14 cellular contexts compared by ENCODE assay signal in genomic region chr17:42814633-42815399, GRCh38. TPM values are rescaled to one million over a fixed set of nuclear protein-coding genes. Genes with fewer than 3 reads are reported as not detected.
DNase-seq lines count a peak whose midpoint lies in the region; ATAC-seq, FAIRE-seq and TF ChIP-seq lines count a peak whose summit lies in the region.
"Had no signal": no experiment of that assay in that cellular context is flagged by ENCODE, and none has a peak within 500 bp of the region (broad histone marks: within the 10 kb centered on the region; RNA-seq: fewer than 3 reads in every experiment).

No MANE protein-coding gene starts in this region.

- no peak for FAIRE-seq in urothelium cell line (lab: Jason Lieb, UNC)
- FAIRE-seq: islet of Langerhans had no signal

- H3K36me3 ChIP-seq in gastroesophageal sphincter, result peaks cover 0 to 94% of the 10 kb centered on the region in 2 donors
- H3K36me3 ChIP-seq: ovary had no signal

- 32 to 34% methylated on average over 7 to 8 of the region's 8 CpGs for WGBS in gastroesophageal sphincter (ENCODE audit: low coverage in 1 of 2), 2 donors

- no peak for TF ChIP-seq CTCF in gastroesophageal sphincter (IDR thresholded peaks at IDR 0.05)

- no peak overlapping the region for H3K4me3 Mint-ChIP-seq in stimulated activated naive CD8-positive, alpha-beta T cell treated with anti-CD3 and anti-CD28 coated beads, Interleukin-15, amount 100 ng/mL, for 72 hours
- H3K4me3 Mint-ChIP-seq: activated B cell treated with CpG ODN at 0.5 μM for 24 hours, CD14-positive monocyte had no signal

- no peaks in the 10 kb centered on the region for H3K4me1 Mint-ChIP-seq in stimulated activated naive CD8-positive, alpha-beta T cell treated with anti-CD3 and anti-CD28 coated beads, Interleukin-15, amount 100 ng/mL, for 72 hours
- H3K4me1 Mint-ChIP-seq: activated B cell treated with CpG ODN at 0.5 μM for 24 hours, CD14-positive monocyte had no signal

- no peak overlapping the region for H3K4me3 ChIP-seq in gastroesophageal sphincter
- H3K4me3 ChIP-seq: ovary had no signal

- no peaks in the 10 kb centered on the region for H3K27me3 Mint-ChIP-seq in stimulated activated naive CD8-positive, alpha-beta T cell treated with anti-CD3 and anti-CD28 coated beads, Interleukin-15, amount 100 ng/mL, for 72 hours
- H3K27me3 Mint-ChIP-seq: activated B cell treated with CpG ODN at 0.5 μM for 24 hours had no signal

- TF ChIP-seq POLR2A in gastroesophageal sphincter (IDR thresholded peaks at IDR 0.05) (no peak), erythroblast (IDR thresholded peaks at IDR 0.05; ENCODE audit: low read length) (no peak)

- ATAC-seq in stimulated activated naive CD8-positive, alpha-beta T cell treated with anti-CD3 and anti-CD28 coated beads, Interleukin-15, amount 100 ng/mL, for 72 hours, result no peak
- ATAC-seq in stimulated activated naive CD8-positive, alpha-beta T cell treated with anti-CD3 and anti-CD28 coated beads, Interleukin-15, Interleukin-2, amounts not matched to agents 100 U/mL and 50 U/mL, for 24 hours, result no peak
- ATAC-seq in SK-N-SH treated with all-trans-retinoic acid at 6 μM for 48 hours (peak; percentile 82), gastroesophageal sphincter (peak; percentile 48)

- no peak for TF ChIP-seq EP300 in gastroesophageal sphincter (IDR thresholded peaks at IDR 0.05)

- H3K9me3 ChIP-seq in gastroesophageal sphincter, result no peaks in the 10 kb centered on the region
- H3K9me3 ChIP-seq: ovary had no signal

- H3K4me1 ChIP-seq in gastroesophageal sphincter, result peaks cover 9 to 26% (median 12%) of the 10 kb centered on the region in 3 donors

- DNase-seq in stimulated activated naive CD8-positive, alpha-beta T cell treated with anti-CD3 and anti-CD28 coated beads, Interleukin-15, amount 100 ng/mL, for 72 hours, result no peak
- no peak for DNase-seq in stimulated activated naive CD8-positive, alpha-beta T cell treated with anti-CD3 and anti-CD28 coated beads, Interleukin-15, Interleukin-2, amounts not matched to agents 100 U/mL and 50 U/mL, for 24 hours
- peak; percentile 72 for DNase-seq in urothelium cell line (ENCODE audit: low spot score)
- no peak for DNase-seq in nucleus accumbens (lab: John Stamatoyannopoulos, UW)
- DNase-seq in NCI-H1417 treated with DMSO at 0.1 percent for 48 hours (lab: John Stamatoyannopoulos, UW), result no peak
- DNase-seq in erythroblast (lab: John Stamatoyannopoulos, UW), result no peak
- DNase-seq: activated B cell treated with CpG ODN at 0.5 μM for 24 hours, cortex of kidney, Karpas-422, ovary had no signal

- peak overlapping the region; percentile 49 to 76 (median 56) for H3K27ac ChIP-seq in gastroesophageal sphincter
- H3K27ac ChIP-seq: ovary had no signal

- H3K9me3 Mint-ChIP-seq in stimulated activated naive CD8-positive, alpha-beta T cell treated with anti-CD3 and anti-CD28 coated beads, Interleukin-15, amount 100 ng/mL, for 72 hours, result no peaks in the 10 kb centered on the region
- H3K9me3 Mint-ChIP-seq: activated B cell treated with CpG ODN at 0.5 μM for 24 hours, CD14-positive monocyte had no signal

- H3K27me3 ChIP-seq in gastroesophageal sphincter, result no peaks in the 10 kb centered on the region
- H3K27me3 ChIP-seq: ovary had no signal

- peak overlapping the region; percentile 7 to 34 for H3K27ac Mint-ChIP-seq in stimulated activated naive CD8-positive, alpha-beta T cell treated with anti-CD3 and anti-CD28 coated beads, Interleukin-15, amount 100 ng/mL, for 72 hours
- H3K27ac Mint-ChIP-seq: activated B cell treated with CpG ODN at 0.5 μM for 24 hours had no signal

TF ChIP-seq in SK-N-SH treated with all-trans-retinoic acid at 6 μM for 48 hours, 23 proteins besides CTCF, POLR2A, EP300 and RAD21:
- TF ChIP-seq PATZ1 (CRISPR knock-in tag; IDR thresholded peaks at IDR 0.05; ENCODE audit: borderline replicate concordance), result no peak
- no peak for TF ChIP-seq CSRNP3 (CRISPR knock-in tag; IDR thresholded peaks at IDR 0.05)
- no peak for TF ChIP-seq TCF4 (CRISPR knock-in tag; IDR thresholded peaks at IDR 0.05; ENCODE audit: borderline replicate concordance)
- no peak for TF ChIP-seq GLIS3 (CRISPR knock-in tag; IDR thresholded peaks at IDR 0.05)
- TF ChIP-seq BACH2 (CRISPR knock-in tag; IDR thresholded peaks at IDR 0.05; ENCODE audit: borderline replicate concordance), result no peak
- no peak for TF ChIP-seq ZNF70 (CRISPR knock-in tag; IDR thresholded peaks at IDR 0.05)
- no peak for TF ChIP-seq SNAI2 (CRISPR knock-in tag; IDR thresholded peaks at IDR 0.05)
- TF ChIP-seq ZNF8 (CRISPR knock-in tag; IDR thresholded peaks at IDR 0.05), result no peak
- TF ChIP-seq TSHZ2 (CRISPR knock-in tag; IDR thresholded peaks at IDR 0.05), result no peak
- no peak for TF ChIP-seq ZFP30 (CRISPR knock-in tag; IDR thresholded peaks at IDR 0.05)

RNA-seq across cellular contexts. Expression of gene BECN1, which starts 9.3 kb away (rescaled TPM):
- total RNA-seq in gastroesophageal sphincter, result 100 to 1,000 TPM; 143 to 185 (median 155) TPM

RNA-seq across cellular contexts. Expression of gene CNTD1, which starts 16.2 kb away (rescaled TPM):
- under 1 TPM in 3 of 4 donors, not detected in 1; 0.20 to 0.93 (median 0.78) TPM for total RNA-seq in gastroesophageal sphincter
- total RNA-seq: activated B cell treated with CpG ODN at 0.5 μM for 24 hours had no signal

RNA-seq across cellular contexts. Expression of gene COA3, which starts 16.3 kb away (rescaled TPM):
- 10 to 100 TPM; 55.3 to 81.4 (median 66.8) TPM for total RNA-seq in gastroesophageal sphincter

RNA-seq across cellular contexts. Expression of gene PSME3, which starts 18.4 kb away (rescaled TPM):
- total RNA-seq in gastroesophageal sphincter, result 100 to 1,000 TPM in 1 of 4 donors, 10 to 100 TPM in 3; 60.7 to 109 (median 82.0) TPM

RNA-seq across cellular contexts. Expression of gene AOC2, which starts 29.6 kb away (rescaled TPM):
- total RNA-seq in gastroesophageal sphincter, result 1 to 10 TPM in 3 of 4 donors, under 1 TPM in 1; 0.81 to 1.7 (median 1.4) TPM

Comparison
In these comparisons a context has a peak if more than half of its experiments do, and no peak if none do; other contexts are left out.
1. ATAC-seq: peak in SK-N-SH treated with all-trans-retinoic acid at 6 μM for 48 hours (single experiment) and gastroesophageal sphincter (single experiment); none in stimulated activated naive CD8-positive, alpha-beta T cell treated with anti-CD3 and anti-CD28 coated beads, Interleukin-15, amount 100 ng/mL, for 72 hours (single experiment) and stimulated activated naive CD8-positive, alpha-beta T cell treated with anti-CD3 and anti-CD28 coated beads, Interleukin-15, Interleukin-2, amounts not matched to agents 100 U/mL and 50 U/mL, for 24 hours (single experiment).